ENCODE assay signal across 17 cellular contexts in genomic region chr7:69619619-69620018, GRCh38.
"Had no signal": no experiment of that assay in that cellular context is flagged by ENCODE, and none has a peak within 500 bp of the region (broad histone marks: within the 10 kb centered on the region; RNA-seq: fewer than 3 reads in every experiment).

No MANE protein-coding gene starts in this region.

- H3K36me3 Mint-ChIP-seq: activated naive CD8-positive, alpha-beta T cell; stimulated activated naive B cell treated with anti-CD40 and anti-IgM and Interleukin-4, amounts not matched to agents 10 μg/mL and 1 μg/mL and 100 μg/mL, for 72 hours had no signal

- H3K27me3 Mint-ChIP-seq: activated B cell treated with CpG ODN at 0.5 μM for 24 hours; stimulated activated naive B cell treated with anti-CD40 and anti-IgM and Interleukin-4, amounts not matched to agents 10 μg/mL and 1 μg/mL and 100 μg/mL, for 72 hours had no signal

- H3K9me3 ChIP-seq: transverse colon had no signal

- H3K27me3 ChIP-seq: transverse colon had no signal

- FAIRE-seq: colon had no signal

- H3K4me1 Mint-ChIP-seq: activated CD4-positive, alpha-beta T cell treated with anti-CD3 and anti-CD28 coated beads, Interleukin-2, amount 10 ng/mL, durations not matched to agents 24 days and 14 days had no signal

- DNase-seq: activated B cell treated with CpG ODN at 0.5 μM for 24 hours; activated CD4-positive, alpha-beta T cell treated with anti-CD3 and anti-CD28 coated beads, Interleukin-2, amount 10 ng/mL, durations not matched to agents 24 days and 14 days; activated CD8-positive, alpha-beta memory T cell treated with anti-CD3 and anti-CD28 coated beads, Interleukin-2, amount 50 U/mL, for 4 hours; activated CD8-positive, alpha-beta T cell treated with anti-CD3 and anti-CD28 coated beads, Interleukin-2, amount 10 ng/mL, durations not matched to agents 7 days and 5 days; activated gamma-delta T cell; activated T-cell treated with anti-CD3 and anti-CD28 coated beads, Interleukin-2, amount 50 U/mL, for 72 hours; amniotic stem cell; hippocampal formation; stimulated activated CD4-positive, alpha-beta T cell treated with anti-CD3 and anti-CD28 coated beads, Interleukin-15, amount 100 ng/mL, for 24 hours; stimulated activated CD4-positive, alpha-beta T cell treated with anti-CD3 and anti-CD28 coated beads, Interleukin-4, amount 100 ng/mL, for 1 hour; stimulated activated naive B cell treated with anti-CD40 and anti-IgM and Interleukin-4, amounts not matched to agents 10 μg/mL and 1 μg/mL and 100 μg/mL, for 72 hours; transverse colon had no signal

- H3K9me3 Mint-ChIP-seq: activated B cell treated with CpG ODN at 0.5 μM for 24 hours; activated T-cell treated with anti-CD3 and anti-CD28 coated beads, Interleukin-2, amount 50 U/mL, for 72 hours; neural crest cell; stimulated activated naive B cell treated with anti-CD40 and anti-IgM and Interleukin-4, amounts not matched to agents 10 μg/mL and 1 μg/mL and 100 μg/mL, for 72 hours; T-helper 2 cell treated with Interferon-gamma antibody and Interleukin-4, amounts not matched to agents 5 μg/mL and 100 μg/mL, for 36 hours had no signal

- H3K27ac ChIP-seq: skin epidermis, transverse colon had no signal

- H3K27ac Mint-ChIP-seq: activated B cell treated with CpG ODN at 0.5 μM for 24 hours; activated CD4-positive, alpha-beta T cell treated with anti-CD3 and anti-CD28 coated beads, Interleukin-2, amount 10 ng/mL, durations not matched to agents 24 days and 14 days; activated CD8-positive, alpha-beta T cell treated with anti-CD3 and anti-CD28 coated beads, Interleukin-2, amount 10 ng/mL, durations not matched to agents 7 days and 5 days; activated naive CD8-positive, alpha-beta T cell; activated T-cell treated with anti-CD3 and anti-CD28 coated beads, Interleukin-2, amount 50 U/mL, for 72 hours; stimulated activated naive B cell treated with anti-CD40 and anti-IgM and Interleukin-4, amounts not matched to agents 10 μg/mL and 1 μg/mL and 100 μg/mL, for 72 hours; T-helper 2 cell treated with Interferon-gamma antibody and Interleukin-4, amounts not matched to agents 5 μg/mL and 100 μg/mL, for 36 hours had no signal

- H3K4me3 ChIP-seq: skin epidermis, transverse colon had no signal

- H3K4me3 Mint-ChIP-seq: activated B cell treated with CpG ODN at 0.5 μM for 24 hours; activated CD4-positive, alpha-beta T cell treated with anti-CD3 and anti-CD28 coated beads, Interleukin-2, amount 10 ng/mL, durations not matched to agents 24 days and 14 days; activated CD8-positive, alpha-beta T cell treated with anti-CD3 and anti-CD28 coated beads, Interleukin-2, amount 10 ng/mL, durations not matched to agents 7 days and 5 days; activated naive CD8-positive, alpha-beta T cell; activated T-cell treated with anti-CD3 and anti-CD28 coated beads, Interleukin-2, amount 50 U/mL, for 72 hours; neural crest cell; stimulated activated naive B cell treated with anti-CD40 and anti-IgM and Interleukin-4, amounts not matched to agents 10 μg/mL and 1 μg/mL and 100 μg/mL, for 72 hours; T-helper 2 cell treated with Interferon-gamma antibody and Interleukin-4, amounts not matched to agents 5 μg/mL and 100 μg/mL, for 36 hours had no signal

- H3K36me3 ChIP-seq: transverse colon had no signal
